In genomic region chr13:112894423-112894672, GRCh38 we compare ENCODE assay signal across 8 cellular contexts.
DNase-seq lines count a peak whose midpoint lies in the region; ATAC-seq and TF ChIP-seq lines count a peak whose summit lies in the region.

No MANE protein-coding gene starts in this region.

- H3K27ac ChIP-seq in Peyer's patch (peak overlapping the region in 1 of 4 donors; percentile 49), iPS DF 6.9 (ENCODE audit: low read length) (no peak overlapping the region), skin epidermis (no peak overlapping the region)

- TF ChIP-seq CTCF in GM12864 (IDR thresholded peaks at IDR 0.05; ENCODE audit: low read depth, low read length, missing control alignments), result no peak
- no peak for TF ChIP-seq CTCF in Peyer's patch (IDR thresholded peaks at IDR 0.05)

- H3K4me1 ChIP-seq in Peyer's patch, result peaks cover 9 to 28% (median 19%) of the 10 kb centered on the region in 4 donors
- peaks cover 24% of the 10 kb centered on the region for H3K4me1 ChIP-seq in iPS DF 6.9 (ENCODE audit: control insufficient read depth, insufficient read depth, low read length)

- H3K9me3 ChIP-seq in Peyer's patch (no peaks in the 10 kb centered on the region), iPS DF 6.9 (ENCODE audit: control insufficient read depth, insufficient read depth, low read length) (no peaks in the 10 kb centered on the region)

- no peak for TF ChIP-seq POLR2A in Peyer's patch (IDR thresholded peaks at IDR 0.05)

- H3K27me3 ChIP-seq in Peyer's patch (no peaks in the 10 kb centered on the region), iPS DF 6.9 (ENCODE audit: control insufficient read depth, insufficient read depth, low read length) (no peaks in the 10 kb centered on the region; the same call in 1 of the 2 replicates)

- H3K4me3 ChIP-seq in GM12864 (ENCODE audit: low read depth, low read length) (peak overlapping the region; percentile 16; the same call in 1 of the 2 replicates), Peyer's patch (peak overlapping the region; percentile 30 to 70 (median 56)), iPS DF 6.9 (ENCODE audit: low read length) (peak overlapping the region; percentile 53; the same call in 1 of the 2 replicates), skin epidermis (peak overlapping the region in 6 of 7 experiments; percentile 8 to 47 (median 30))

- H3K36me3 ChIP-seq in Peyer's patch (no peaks in the 10 kb centered on the region), iPS DF 6.9 (ENCODE audit: control insufficient read depth, insufficient read depth, low read length) (no peaks in the 10 kb centered on the region; the same call in 1 of the 2 replicates)

- no CpG with 5 or more reads among the region's 34 CpGs for WGBS in iPS DF 6.9 (ENCODE audit: insufficient coverage, insufficient read length)

- ATAC-seq in activated CD4-positive, CD25-positive, alpha-beta regulatory T cell treated with anti-CD3 and anti-CD28 coated beads, Interleukin-2, amount 50 U/mL, for 24 hours, result no peak

- no peak for DNase-seq in GM12864 (ENCODE audit: low read depth)
- DNase-seq in Peyer's patch, result no peak
- no peak for DNase-seq in iPS DF 6.9 (ENCODE audit: low read depth, low spot score)
- no peak for DNase-seq in NCI-H345 (lab: John Stamatoyannopoulos, UW)
- no peak for DNase-seq in effector CD8-positive, alpha-beta T cell (lab: John Stamatoyannopoulos, UW)
- DNase-seq in SIG-M5 (lab: John Stamatoyannopoulos, UW), result no peak
